18 cellular contexts compared by ENCODE assay signal in genomic region chr13:49739498-49740187, GRCh38.
"Had no signal": no experiment of that assay in that cellular context is flagged by ENCODE, and none has a peak within 500 bp of the region (broad histone marks: within the 10 kb centered on the region; RNA-seq: fewer than 3 reads in every experiment).

No MANE protein-coding gene starts in this region.

- H3K27ac ChIP-seq: coronary artery, heart right ventricle, sigmoid colon, skin epidermis, thoracic aorta had no signal

- DNase-seq: effector CD4-positive, alpha-beta T cell; heart right ventricle; immature natural killer cell; kidney; left cardiac atrium; mesendoderm; naive thymus-derived CD4-positive, alpha-beta T cell; nephron progenitor cell; sigmoid colon; stimulated activated CD4-positive, alpha-beta T cell treated with anti-CD3 and anti-CD28 coated beads, Interleukin-12 subunit alpha, Interleukin-12 subunit beta, amount 100 ng/mL, for 4 hours; stimulated activated naive CD4-positive, alpha-beta T cell; stomach; substantia nigra; trophoblast cell had no signal

- H3K4me3 Mint-ChIP-seq: immature natural killer cell; naive thymus-derived CD4-positive, alpha-beta T cell; nephron progenitor cell had no signal

- ATAC-seq: esophagus mucosa; heart right ventricle; left cardiac atrium; naive thymus-derived CD4-positive, alpha-beta T cell had no signal

- H3K9me3 ChIP-seq: heart right ventricle, sigmoid colon, stomach, thoracic aorta had no signal

- H3K27me3 Mint-ChIP-seq: naive thymus-derived CD4-positive, alpha-beta T cell had no signal

- H3K27ac Mint-ChIP-seq: immature natural killer cell, nephron progenitor cell had no signal

- H3K4me3 ChIP-seq: coronary artery, heart right ventricle, sigmoid colon, skin epidermis, stomach, thoracic aorta had no signal

- H3K9me3 Mint-ChIP-seq: immature natural killer cell; naive thymus-derived CD4-positive, alpha-beta T cell; nephron progenitor cell had no signal

- H3K4me1 ChIP-seq: sigmoid colon had no signal

- H3K27me3 ChIP-seq: heart right ventricle, sigmoid colon, stomach had no signal

- H3K4me1 Mint-ChIP-seq: nephron progenitor cell had no signal

- H3K36me3 ChIP-seq: thoracic aorta had no signal
